In the genomic region with DNA sequence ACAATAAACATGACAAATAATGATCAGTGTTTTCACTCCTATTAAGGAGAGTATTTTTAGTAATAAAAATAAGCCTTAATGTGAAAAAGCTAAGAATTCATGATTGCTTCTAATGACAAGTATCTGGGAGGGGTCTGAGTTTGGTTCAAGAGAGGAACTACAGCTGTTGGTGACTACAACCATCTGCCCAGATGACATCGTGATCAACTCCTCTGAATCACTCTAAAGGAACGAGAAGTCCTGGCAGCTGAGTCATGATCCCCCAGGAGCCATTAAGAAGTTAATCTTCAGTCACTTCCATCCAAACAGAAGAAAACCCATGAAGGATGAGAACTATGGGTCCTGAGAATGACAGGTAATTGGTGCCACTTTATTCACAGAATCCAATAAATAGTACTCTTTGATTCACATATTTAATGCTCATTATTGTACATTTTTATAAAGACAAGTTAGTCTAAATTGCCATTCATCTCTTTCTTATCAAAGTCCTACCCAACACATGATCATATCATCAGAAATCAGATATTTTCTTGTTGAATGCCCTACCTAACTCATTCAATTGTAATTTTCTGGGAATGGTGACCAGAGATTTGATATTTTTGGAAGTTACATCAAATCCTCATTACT, we compare ENCODE assay signal across 8 cellular contexts. TPM values are rescaled to one million over a fixed set of nuclear protein-coding genes. Genes with fewer than 3 reads are reported as not detected.
DNase-seq lines count a peak whose midpoint lies in the region; ATAC-seq and TF ChIP-seq lines count a peak whose summit lies in the region.
"Had no signal": no experiment of that assay in that cellular context is flagged by ENCODE, and none has a peak within 500 bp of the region (broad histone marks: within the 10 kb centered on the region; RNA-seq: fewer than 3 reads in every experiment).

No MANE protein-coding gene starts in this region.

- in situ Hi-C loops in transverse colon (cut with MboI; ENCODE audit: low pct_ligation_motif_present in 1 of 4, low pct_unique_long_range_greater_than_20kb in 1 of 4, low sequenced_read_pairs in 3 of 4): no loop called here

- peaks cover 2% of the 10 kb centered on the region for H3K4me1 ChIP-seq in right cardiac atrium (ENCODE audit: control insufficient read depth, insufficient read depth, low read length)
- H3K4me1 ChIP-seq in transverse colon: peaks cover 0 to 30% (median 4%) of the 10 kb centered on the region in 4 donors

- H3K36me3 ChIP-seq in WERI-Rb-1: no peaks in the 10 kb centered on the region
- no peaks in the 10 kb centered on the region for H3K36me3 ChIP-seq in transverse colon

- TF ChIP-seq EP300 in transverse colon (IDR thresholded peaks at IDR 0.05; ENCODE audit: low read depth): no peak

- no peaks in the 10 kb centered on the region for H3K27me3 ChIP-seq in WERI-Rb-1 (ENCODE audit: insufficient read depth, low read depth, severe bottlenecking)
- no peaks in the 10 kb centered on the region for H3K27me3 ChIP-seq in right cardiac atrium (ENCODE audit: control insufficient read depth, insufficient read depth)
- H3K27me3 ChIP-seq in transverse colon: no peaks in the 10 kb centered on the region

- intact Hi-C loops in right cardiac atrium (cut with DNase I) (no loop called here), transverse colon (cut with DNase I; ENCODE audit: low total_unique reads) (no loop called here)

- no peak overlapping the region for H3K4me3 ChIP-seq in WERI-Rb-1 (ENCODE audit: low read depth, low read length)
- H3K4me3 ChIP-seq in right cardiac atrium (ENCODE audit: low read length): no peak overlapping the region
- H3K4me3 ChIP-seq in transverse colon: no peak overlapping the region

- H3K9me3 ChIP-seq in WERI-Rb-1 (ENCODE audit: severe bottlenecking): no peaks in the 10 kb centered on the region
- no peaks in the 10 kb centered on the region for H3K9me3 ChIP-seq in right cardiac atrium (ENCODE audit: control insufficient read depth, low read length)
- H3K9me3 ChIP-seq in transverse colon: no peaks in the 10 kb centered on the region

- ATAC-seq in right cardiac atrium (peak; percentile 93 to 95), HG02938 (IDR thresholded peaks at IDR 0.05; ENCODE audit: unreplicated experiment) (no peak)

- 28% methylated on average over 2 of the region's 2 CpGs for WGBS in right cardiac atrium
- WGBS in transverse colon (ENCODE audit: low coverage in 1 of 2), 2 donors: 36 to 41% methylated on average over 2 of the region's 2 CpGs

- peak; percentile 89 for DNase-seq in HS-27A (ENCODE audit: low read depth)
- DNase-seq in WERI-Rb-1: peak; percentile 14
- DNase-seq in right cardiac atrium: peak; percentile 40 to 64 (median 63)
- peak; percentile 32 for DNase-seq in transverse colon
- DNase-seq in NCI-H1417 (lab: John Stamatoyannopoulos, UW): no peak
- no peak for DNase-seq in NK-92 (lab: John Stamatoyannopoulos, UW; ENCODE audit: unreplicated experiment)
- DNase-seq: activated naive CD8-positive, alpha-beta T cell treated with anti-CD3 and anti-CD28 coated beads, Interleukin-2, amount 10 ng/mL, durations not matched to agents 7 days and 5 days had no signal

- H3K27ac ChIP-seq in WERI-Rb-1 (no peak overlapping the region), right cardiac atrium (ENCODE audit: low read length) (no peak overlapping the region), transverse colon (peak overlapping the region in 3 of 4 donors; percentile 49 to 74 (median 54))

- no peak for TF ChIP-seq CTCF in WERI-Rb-1 (IDR thresholded peaks at IDR 0.05; ENCODE audit: low read depth, low read length)
- no peak for TF ChIP-seq CTCF in transverse colon (IDR thresholded peaks at IDR 0.05)

- no peak for TF ChIP-seq POLR2A in transverse colon (IDR thresholded peaks at IDR 0.05)

RNA-seq across cellular contexts. Expression of a gene that starts 6.8 kb away (rescaled TPM):
- total RNA-seq in right cardiac atrium (10 to 100 TPM; 39.1 to 62.7 (median 52.3) TPM), transverse colon (10 to 100 TPM in 3 of 4 donors, 1 to 10 TPM in 1; 7.1 to 28.9 (median 20.2) TPM)
- polyA plus RNA-seq in right cardiac atrium: 27.1 TPM

Comparison
In these comparisons a context has a peak if more than half of its experiments do, and no peak if none do; other contexts are left out.
1. DNase-seq: peak in HS-27A (single experiment), WERI-Rb-1 (single experiment), right cardiac atrium (3 of 3) and transverse colon (single experiment); none in NCI-H1417 (0 of 3) and NK-92 (single experiment).
2. H3K27ac ChIP-seq: peak in transverse colon (3 of 4); none in WERI-Rb-1 (single experiment) and right cardiac atrium (single experiment).